In genomic region chr7:78427209-78427608, GRCh38 we compare ENCODE assay signal across 18 cellular contexts.
DNase-seq lines count a peak whose midpoint lies in the region; ATAC-seq, FAIRE-seq and TF ChIP-seq lines count a peak whose summit lies in the region.
"Had no signal": no experiment of that assay in that cellular context is flagged by ENCODE, and none has a peak within 500 bp of the region (broad histone marks: within the 10 kb centered on the region; RNA-seq: fewer than 3 reads in every experiment).

No MANE protein-coding gene starts in this region.

- H2AFZ ChIP-seq in GM12878 (ENCODE audit: control insufficient read depth, low read depth, low read length): peak overlapping the region; percentile 73

- TF ChIP-seq EP300 in GM12878 (IDR thresholded peaks at IDR 0.05; ENCODE audit: borderline replicate concordance in 1 of 2, control insufficient read depth in 1 of 2, low read depth in 2 of 2, low read length in 2 of 2): no peak

- ATAC-seq in GM19395 (IDR thresholded peaks at IDR 0.05; ENCODE audit: unreplicated experiment) (peak; percentile 76), HG03342 (IDR thresholded peaks at IDR 0.05; ENCODE audit: unreplicated experiment) (peak; percentile 64), GM12878 (0 out of 3 replicates have a peak, but pooled peaks have one; percentile 27), GM18519 (IDR thresholded peaks at IDR 0.05; ENCODE audit: low FRiP score, unreplicated experiment) (no peak)
- ATAC-seq: activated CD8-positive, alpha-beta memory T cell treated with anti-CD3 and anti-CD28 coated beads, Interleukin-2, amount 10 ng/mL, durations not matched to agents 7 days and 5 days; naive thymus-derived CD8-positive, alpha-beta T cell; PC-3 had no signal

- no peaks in the 10 kb centered on the region for H3K27me3 ChIP-seq in GM12878 (replicated peaks in 1 of 2; ENCODE audit: control insufficient read depth in 2 of 2, insufficient read depth in 2 of 2, low read length in 1 of 2)
- H3K27me3 ChIP-seq: vagina had no signal

- TF ChIP-seq CTCF in GM10266 (IDR thresholded peaks at IDR 0.05; ENCODE audit: control insufficient read depth, insufficient read depth, low read depth, missing control alignments) (no peak), GM12878 (IDR thresholded peaks at IDR 0.05 in 2 of 3, conservative IDR thresholded peaks at IDR 0.05 in 1 of 3; ENCODE audit: control insufficient read depth in 2 of 3, extremely low read depth in 1 of 3, insufficient read depth in 1 of 3, low read depth in 3 of 3, low read length in 3 of 3) (no peak)

- 0% methylated on average over 1 of the region's 1 CpG for WGBS in GM12878 (ENCODE audit: insufficient coverage, insufficient replicate concordance, low lambda C conversion rate, missing lambda C conversion rate)

- no peak for FAIRE-seq in GM12878 (lab: Jason Lieb, UNC)

- no peak overlapping the region for H3K4me2 ChIP-seq in GM12878 (ENCODE audit: control insufficient read depth, insufficient read depth)

- no peak overlapping the region for H3K4me3 ChIP-seq in GM12878
- H3K4me3 ChIP-seq: vagina had no signal

- no peaks in the 10 kb centered on the region for H3K4me1 ChIP-seq in GM12878 (ENCODE audit: control insufficient read depth, insufficient read depth, low read length)
- H3K4me1 ChIP-seq: vagina had no signal

- BruUV-seq in GM12878 (replicated peaks; lab: Mats Ljungman, UMichigan): no TSS peak

- no peaks in the 10 kb centered on the region for H3K9me3 ChIP-seq in GM12878 (replicated peaks; ENCODE audit: control insufficient read depth, insufficient read depth, low read length)
- H3K9me3 ChIP-seq: vagina had no signal

- no peaks in the 10 kb centered on the region for H4K20me1 ChIP-seq in GM12878 (ENCODE audit: control insufficient read depth, insufficient read depth)

- RAD21 ChIA-PET in GM12878 (lab: Charles Lee; ENCODE audit: unreplicated experiment): interaction anchor here (0.6 kb wide), 1 partner anchor 410 kb away, joined by 3 read pairs; no protein-coding TSS in a partner anchor

- H3K79me2 ChIP-seq in GM12878 (ENCODE audit: control insufficient read depth, insufficient read depth, low read length): no peaks in the 10 kb centered on the region

- intact Hi-C loops in GM12878 (cut with micrococcal nuclease; ENCODE audit: unreplicated experiment): no loop called here

- TF ChIP-seq POLR2A in GM12878 (IDR thresholded peaks at IDR 0.05; ENCODE audit: low read depth, low read length): no peak

- CTCF ChIA-PET in GM12878 (lab: Yijun Ruan, JAX): no interaction called here

- peak; percentile 2 for DNase-seq in GM10266 (ENCODE audit: extremely low spot score)
- DNase-seq in GM12878 (ENCODE audit: low read depth, low spot score): no peak
- DNase-seq in pons (ENCODE audit: low spot score): no peak
- no peak for DNase-seq in AG20443 (ENCODE audit: low spot score)
- DNase-seq in GM03348 (ENCODE audit: low spot score): no peak
- DNase-seq: activated CD4-positive, alpha-beta T cell treated with anti-CD3 and anti-CD28 coated beads for 4 hours; activated CD8-positive, alpha-beta memory T cell treated with anti-CD3 and anti-CD28 coated beads, Interleukin-2, amount 10 ng/mL, durations not matched to agents 7 days and 5 days; effector memory CD4-positive, alpha-beta T cell; naive thymus-derived CD8-positive, alpha-beta T cell; NCI-H2227 treated with DMSO at 0.1 percent for 48 hours; PC-3; posterior cingulate gyrus; SHP77 treated with DMSO at 0.1 percent for 48 hours had no signal

- in situ Hi-C loops in GM12878 (cut with MboI): no loop called here

- TF ChIP-seq RAD21 in GM12878 (IDR thresholded peaks at IDR 0.05; ENCODE audit: insufficient read depth, low read depth, low read length): no peak

- H3K9ac ChIP-seq in GM12878 (ENCODE audit: control insufficient read depth, insufficient read depth, low read length): no peak overlapping the region

- SMC1A ChIA-PET in GM12878 (lab: Charles Lee; ENCODE audit: uncharacterized antibody, unreplicated experiment): no interaction called here

- H3K36me3 ChIP-seq in GM12878 (ENCODE audit: control insufficient read depth in 2 of 2, insufficient read depth in 2 of 2, low read length in 1 of 2): no peaks in the 10 kb centered on the region
- H3K36me3 ChIP-seq: vagina had no signal

- POLR2A ChIA-PET in GM12878 (lab: Charles Lee): no interaction called here

- H3K27ac ChIP-seq in GM12878 (ENCODE audit: control insufficient read depth, insufficient read depth): no peak overlapping the region
- H3K27ac ChIP-seq: C4-2B, vagina had no signal

TF ChIP-seq in GM12878, 131 proteins besides CTCF, POLR2A, EP300 and RAD21 (continues in another document):
- TF ChIP-seq USF1 (IDR thresholded peaks at IDR 0.05; ENCODE audit: borderline replicate concordance, extremely low read length, insufficient read depth, low read depth, low read length): no peak
- TF ChIP-seq, protein P1, sequence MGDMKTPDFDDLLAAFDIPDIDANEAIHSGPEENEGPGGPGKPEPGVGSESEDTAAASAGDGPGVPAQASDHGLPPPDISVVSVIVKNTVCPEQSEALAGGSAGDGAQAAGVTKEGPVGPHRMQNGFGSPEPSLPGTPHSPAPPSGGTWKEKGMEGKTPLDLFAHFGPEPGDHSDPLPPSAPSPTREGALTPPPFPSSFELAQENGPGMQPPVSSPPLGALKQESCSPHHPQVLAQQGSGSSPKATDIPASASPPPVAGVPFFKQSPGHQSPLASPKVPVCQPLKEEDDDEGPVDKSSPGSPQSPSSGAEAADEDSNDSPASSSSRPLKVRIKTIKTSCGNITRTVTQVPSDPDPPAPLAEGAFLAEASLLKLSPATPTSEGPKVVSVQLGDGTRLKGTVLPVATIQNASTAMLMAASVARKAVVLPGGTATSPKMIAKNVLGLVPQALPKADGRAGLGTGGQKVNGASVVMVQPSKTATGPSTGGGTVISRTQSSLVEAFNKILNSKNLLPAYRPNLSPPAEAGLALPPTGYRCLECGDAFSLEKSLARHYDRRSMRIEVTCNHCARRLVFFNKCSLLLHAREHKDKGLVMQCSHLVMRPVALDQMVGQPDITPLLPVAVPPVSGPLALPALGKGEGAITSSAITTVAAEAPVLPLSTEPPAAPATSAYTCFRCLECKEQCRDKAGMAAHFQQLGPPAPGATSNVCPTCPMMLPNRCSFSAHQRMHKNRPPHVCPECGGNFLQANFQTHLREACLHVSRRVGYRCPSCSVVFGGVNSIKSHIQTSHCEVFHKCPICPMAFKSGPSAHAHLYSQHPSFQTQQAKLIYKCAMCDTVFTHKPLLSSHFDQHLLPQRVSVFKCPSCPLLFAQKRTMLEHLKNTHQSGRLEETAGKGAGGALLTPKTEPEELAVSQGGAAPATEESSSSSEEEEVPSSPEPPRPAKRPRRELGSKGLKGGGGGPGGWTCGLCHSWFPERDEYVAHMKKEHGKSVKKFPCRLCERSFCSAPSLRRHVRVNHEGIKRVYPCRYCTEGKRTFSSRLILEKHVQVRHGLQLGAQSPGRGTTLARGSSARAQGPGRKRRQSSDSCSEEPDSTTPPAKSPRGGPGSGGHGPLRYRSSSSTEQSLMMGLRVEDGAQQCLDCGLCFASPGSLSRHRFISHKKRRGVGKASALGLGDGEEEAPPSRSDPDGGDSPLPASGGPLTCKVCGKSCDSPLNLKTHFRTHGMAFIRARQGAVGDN (IDR thresholded peaks at IDR 0.05): no peak
- no peak for TF ChIP-seq BCL3 (IDR thresholded peaks at IDR 0.05; ENCODE audit: borderline replicate concordance, insufficient read depth, low read depth, low read length, poor library complexity, severe bottlenecking)
- TF ChIP-seq PKNOX1 (IDR thresholded peaks at IDR 0.05): no peak
- TF ChIP-seq RFX5 (IDR thresholded peaks at IDR 0.05; ENCODE audit: low read depth, low read length): no peak
- no peak for TF ChIP-seq TARDBP (IDR thresholded peaks at IDR 0.05; ENCODE audit: borderline replicate concordance)
- no peak for TF ChIP-seq RB1 (IDR thresholded peaks at IDR 0.05; ENCODE audit: borderline replicate concordance)
- TF ChIP-seq E2F4 (IDR thresholded peaks at IDR 0.05; ENCODE audit: low read depth, low read length): no peak
- TF ChIP-seq EED (IDR thresholded peaks at IDR 0.05; ENCODE audit: low read depth): no peak
- TF ChIP-seq NRF1 (conservative IDR thresholded peaks at IDR 0.05; ENCODE audit: low read depth, low read length): no peak
- no peak for TF ChIP-seq RELA (IDR thresholded peaks at IDR 0.05; ENCODE audit: borderline replicate concordance, partially characterized antibody)
